27 cellular contexts compared by ENCODE assay signal in the genomic region with DNA sequence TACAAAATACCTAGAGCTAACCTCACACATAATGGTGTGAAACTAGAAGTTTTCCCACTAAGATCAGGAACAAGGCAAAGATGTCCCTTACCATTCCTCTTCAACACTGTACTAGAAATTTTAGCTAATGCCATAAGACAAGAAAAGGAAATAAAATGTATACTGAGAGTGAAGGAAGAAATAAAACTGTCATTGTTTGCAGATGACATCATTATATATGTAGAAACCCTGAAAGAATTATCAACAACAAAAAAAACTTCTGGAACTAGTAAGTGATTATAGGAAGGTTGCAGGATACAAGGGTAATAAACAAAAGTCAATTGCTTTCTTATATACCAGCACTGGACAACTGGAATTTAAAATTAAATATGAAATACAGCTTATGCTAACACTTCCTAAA.
"Had no signal": no experiment of that assay in that cellular context is flagged by ENCODE, and none has a peak within 500 bp of the region (broad histone marks: within the 10 kb centered on the region; RNA-seq: fewer than 3 reads in every experiment).

No MANE protein-coding gene starts in this region.

- H3K9me3 ChIP-seq: suprapubic skin, testis, thoracic aorta, thyroid gland, tibial artery, upper lobe of left lung, upper lobe of right lung, uterus, vagina had no signal

- H3K36me3 ChIP-seq: stomach, suprapubic skin, thoracic aorta, thyroid gland, tibial artery, tibial nerve, transverse colon, upper lobe of left lung, upper lobe of right lung, uterus, vagina had no signal

- H3K4me3 ChIP-seq: stomach, suprapubic skin, testis, thoracic aorta, thyroid gland, tibial artery, tibial nerve, transverse colon, upper lobe of left lung, upper lobe of right lung, uterus, vagina had no signal

- ATAC-seq: stimulated activated effector memory CD8-positive, alpha-beta T cell treated with anti-CD3 and anti-CD28 coated beads, Interleukin-12 subunit alpha, Interleukin-12 subunit beta, amount 100 ng/mL, for 72 hours; stimulated activated memory B cell treated with anti-CD40 and anti-IgM and Interleukin-4, amounts not matched to agents 10 μg/mL and 1 μg/mL and 100 μg/mL, for 72 hours; stimulated activated naive B cell treated with anti-CD40 and anti-IgM and Interleukin-4, amounts not matched to agents 10 μg/mL and 1 μg/mL and 100 μg/mL, for 72 hours; stimulated activated naive CD8-positive, alpha-beta T cell treated with anti-CD3 and anti-CD28 coated beads, Interleukin-15, amount 100 ng/mL, for 72 hours; stimulated activated naive CD8-positive, alpha-beta T cell treated with anti-CD3 and anti-CD28 coated beads, Interleukin-15, Interleukin-2, amounts not matched to agents 100 U/mL and 50 U/mL, for 24 hours; upper lobe of right lung had no signal

- DNase-seq: stimulated activated CD4-positive, alpha-beta T cell treated with anti-CD3 and anti-CD28 coated beads, Interleukin-2, amount 100 ng/mL, for 48 hours; stimulated activated CD4-positive, alpha-beta T cell treated with anti-CD3 and anti-CD28 coated beads, Interleukin-4, amount 100 ng/mL, for 1 hour; stimulated activated CD4-positive, alpha-beta T cell treated with anti-CD3 and anti-CD28 coated beads, Interleukin-4, amount 100 ng/mL, for 24 hours; stimulated activated CD4-positive, alpha-beta T cell treated with anti-CD3 and anti-CD28 coated beads, Interleukin-4, amount 100 ng/mL, for 4 hours; stimulated activated CD8-positive, alpha-beta memory T cell treated with anti-CD3 and anti-CD28 coated beads, Interleukin-4, amount 100 ng/mL, for 48 hours; stimulated activated naive B cell treated with anti-CD40 and anti-IgM and Interleukin-4, amounts not matched to agents 10 μg/mL and 1 μg/mL and 100 μg/mL, for 72 hours; stimulated activated naive CD4-positive, alpha-beta T cell; stimulated activated naive CD4-positive, alpha-beta T cell treated with Interleukin-2 at 50 U/mL for 16 hours; stimulated activated naive CD8-positive, alpha-beta T cell treated with anti-CD3 and anti-CD28 coated beads, Interleukin-15, amount 100 ng/mL, for 72 hours; stimulated activated naive CD8-positive, alpha-beta T cell treated with anti-CD3 and anti-CD28 coated beads, Interleukin-15, Interleukin-2, amounts not matched to agents 100 U/mL and 50 U/mL, for 24 hours; stomach; substantia nigra; testis; thyroid gland; tibial artery; transverse colon; trophoblast cell; upper lobe of left lung; upper lobe of right lung; uterus had no signal

- H3K27me3 ChIP-seq: suprapubic skin, testis, thyroid gland, tibial artery, tibial nerve, transverse colon, upper lobe of left lung, upper lobe of right lung, uterus, vagina had no signal

- H3K27ac ChIP-seq: stomach, suprapubic skin, testis, thoracic aorta, thyroid gland, tibial artery, tibial nerve, transverse colon, upper lobe of left lung, upper lobe of right lung, uterus, vagina had no signal

- FAIRE-seq: urothelium cell line had no signal

- H3K4me1 ChIP-seq: stomach, suprapubic skin, testis, thyroid gland, tibial artery, tibial nerve, transverse colon, upper lobe of left lung, upper lobe of right lung, uterus, vagina had no signal
